10 cellular contexts compared by ENCODE assay signal in genomic region chr20:45053441-45054351, GRCh38. TPM values are rescaled to one million over a fixed set of nuclear protein-coding genes. Genes with fewer than 3 reads are reported as not detected.
DNase-seq lines count a peak whose midpoint lies in the region; ATAC-seq and TF ChIP-seq lines count a peak whose summit lies in the region.
"Had no signal": no experiment of that assay in that cellular context is flagged by ENCODE, and none has a peak within 500 bp of the region (broad histone marks: within the 10 kb centered on the region; RNA-seq: fewer than 3 reads in every experiment).

No MANE protein-coding gene starts in this region.

- H3K9ac ChIP-seq in BLaER1 treated with 17β-estradiol and CSF1 and Interleukin-3, amounts not matched to agents 10 nM and 100 nM = peak overlapping the region in 10 of 11 experiments; percentile 12 to 69 (median 51); a peak in 18 of 22 replicates

- peak; percentile 14 for ATAC-seq in GM21515 (IDR thresholded peaks at IDR 0.05; ENCODE audit: unreplicated experiment)
- ATAC-seq in activated T-helper 17 cell treated with anti-CD3 and anti-CD28 coated beads, Interleukin-2, amount 50 U/mL, for 72 hours (replicated peaks) = peak; percentile 36

- H3K4me1 ChIP-seq in BLaER1 treated with 17β-estradiol and CSF1 and Interleukin-3, amounts not matched to agents 10 nM and 100 nM = peaks cover 43 to 56% (median 50%) of the 10 kb centered on the region in 10 experiments
- peaks cover 33% of the 10 kb centered on the region for H3K4me1 ChIP-seq in mesodermal cell (ENCODE audit: control insufficient read depth, insufficient read depth, low read length, poor library complexity, severe bottlenecking)

- peaks cover 92% of the 10 kb centered on the region for H3K36me3 Mint-ChIP-seq in activated T-helper 17 cell treated with anti-CD3 and anti-CD28 coated beads, Interleukin-2, amount 50 U/mL, for 72 hours (ENCODE audit: low read depth)

- TF ChIP-seq CTCF in GM10266 (IDR thresholded peaks at IDR 0.05; ENCODE audit: control insufficient read depth, insufficient read depth, low read depth, missing control alignments) = no peak

- peaks cover 0 to 88% (median 9%) of the 10 kb centered on the region in 11 experiments; a peak in 12 of 22 replicates for H4K20me1 ChIP-seq in BLaER1 treated with 17β-estradiol and CSF1 and Interleukin-3, amounts not matched to agents 10 nM and 100 nM

- peak overlapping the region; percentile 42 to 80 (median 71); a peak in 21 of 22 replicates for H3K4me2 ChIP-seq in BLaER1 treated with 17β-estradiol and CSF1 and Interleukin-3, amounts not matched to agents 10 nM and 100 nM

- no peaks in the 10 kb centered on the region for H3K9me3 ChIP-seq in BLaER1 treated with 17β-estradiol and CSF1 and Interleukin-3, amounts not matched to agents 10 nM and 100 nM (replicated peaks in 1 of 11)
- H3K9me3 ChIP-seq in mesodermal cell (ENCODE audit: control insufficient read depth, low read length) = no peaks in the 10 kb centered on the region

- DNase-seq in central memory CD4-positive, alpha-beta T cell = no peak
- DNase-seq in GM10266 (ENCODE audit: extremely low spot score) (no peak), NOMO-1 treated with DMSO at 0.1 percent for 48 hours (lab: John Stamatoyannopoulos, UW; ENCODE audit: unreplicated experiment) (no peak), NCI-H774 (lab: John Stamatoyannopoulos, UW) (no peak)
- DNase-seq: SW 1271 had no signal

- H3K27me3 ChIP-seq in BLaER1 treated with 17β-estradiol and CSF1 and Interleukin-3, amounts not matched to agents 10 nM and 100 nM = no peaks in the 10 kb centered on the region

- peak overlapping the region; percentile 75 for H3K27ac Mint-ChIP-seq in activated T-helper 17 cell treated with anti-CD3 and anti-CD28 coated beads, Interleukin-2, amount 50 U/mL, for 72 hours

- H3K4me3 Mint-ChIP-seq in activated T-helper 17 cell treated with anti-CD3 and anti-CD28 coated beads, Interleukin-2, amount 50 U/mL, for 72 hours = peak overlapping the region; percentile 61

- peaks cover 20 to 70% (median 52%) of the 10 kb centered on the region in 11 experiments for H3K36me3 ChIP-seq in BLaER1 treated with 17β-estradiol and CSF1 and Interleukin-3, amounts not matched to agents 10 nM and 100 nM
- peaks cover 29% of the 10 kb centered on the region for H3K36me3 ChIP-seq in mesodermal cell (ENCODE audit: control insufficient read depth, insufficient read depth, low read length)

- WGBS in mesodermal cell (ENCODE audit: insufficient coverage in 2 of 2), 2 experiments = 88 to 92% methylated on average over 5 to 6 of the region's 7 CpGs

- peak overlapping the region in 1 of 10 experiments; percentile 6; a peak in 1 of 20 replicates for H3K4me3 ChIP-seq in BLaER1 treated with 17β-estradiol and CSF1 and Interleukin-3, amounts not matched to agents 10 nM and 100 nM
- no peak overlapping the region for H3K4me3 ChIP-seq in mesodermal cell (ENCODE audit: extremely low read depth, insufficient read depth, low read length, poor library complexity, severe bottlenecking)

- no peaks in the 10 kb centered on the region for H3K27me3 Mint-ChIP-seq in activated T-helper 17 cell treated with anti-CD3 and anti-CD28 coated beads, Interleukin-2, amount 50 U/mL, for 72 hours

- peak overlapping the region in 9 of 11 experiments; percentile 57 to 74 (median 70); a peak in 18 of 22 replicates for H3K27ac ChIP-seq in BLaER1 treated with 17β-estradiol and CSF1 and Interleukin-3, amounts not matched to agents 10 nM and 100 nM
- H3K27ac ChIP-seq in mesodermal cell (ENCODE audit: low read depth, low read length, severe bottlenecking) = peak overlapping the region; percentile 79

- peaks cover 66% of the 10 kb centered on the region for H3K4me1 Mint-ChIP-seq in activated T-helper 17 cell treated with anti-CD3 and anti-CD28 coated beads, Interleukin-2, amount 50 U/mL, for 72 hours

- H3K9me3 Mint-ChIP-seq in activated T-helper 17 cell treated with anti-CD3 and anti-CD28 coated beads, Interleukin-2, amount 50 U/mL, for 72 hours = no peaks in the 10 kb centered on the region

RNA-seq across cellular contexts. Expression of gene KCNS1, which starts 47.2 kb away (rescaled TPM):
- under 1 TPM; 0.15 to 0.24 TPM for total RNA-seq in activated T-helper 17 cell treated with anti-CD3 and anti-CD28 coated beads, Interleukin-2, amount 50 U/mL, for 72 hours
- polyA plus RNA-seq in mesodermal cell (2013, experiment 1 of 2) = 8.1 TPM
- 8.5 TPM for polyA plus RNA-seq in mesodermal cell (2013, experiment 2 of 2)
- total RNA-seq: HT-29 had no signal
